20 cellular contexts compared by ENCODE assay signal in genomic region chr5:131217791-131218190, GRCh38.
"Had no signal": no experiment of that assay in that cellular context is flagged by ENCODE, and none has a peak within 500 bp of the region (broad histone marks: within the 10 kb centered on the region; RNA-seq: fewer than 3 reads in every experiment).

No MANE protein-coding gene starts in this region.

- H3K9me3 ChIP-seq: MG63, SK-N-SH had no signal

- H3K36me3 ChIP-seq: MG63 had no signal

- H3K4me3 ChIP-seq: MG63 had no signal

- DNase-seq: Karpas-422, KG1, MG63, NCI-H1092, NCI-H1105 treated with DMSO at 0.1 percent for 48 hours, NCI-H1417 treated with DMSO at 0.1 percent for 48 hours, NCI-H146, NCI-H187, NCI-H2029, NCI-H2081 treated with DMSO at 0.1 percent for 48 hours, NCI-H2171, NCI-H226, NCI-H446, NCI-H510A, NCI-H524 treated with DMSO at 0.1 percent for 48 hours, NCI-H69, NCI-H774, RPMI8226, SHP77, SK-N-SH had no signal

- H3K27me3 ChIP-seq: MG63 had no signal
